25 cellular contexts compared by ENCODE assay signal in the genomic region with DNA sequence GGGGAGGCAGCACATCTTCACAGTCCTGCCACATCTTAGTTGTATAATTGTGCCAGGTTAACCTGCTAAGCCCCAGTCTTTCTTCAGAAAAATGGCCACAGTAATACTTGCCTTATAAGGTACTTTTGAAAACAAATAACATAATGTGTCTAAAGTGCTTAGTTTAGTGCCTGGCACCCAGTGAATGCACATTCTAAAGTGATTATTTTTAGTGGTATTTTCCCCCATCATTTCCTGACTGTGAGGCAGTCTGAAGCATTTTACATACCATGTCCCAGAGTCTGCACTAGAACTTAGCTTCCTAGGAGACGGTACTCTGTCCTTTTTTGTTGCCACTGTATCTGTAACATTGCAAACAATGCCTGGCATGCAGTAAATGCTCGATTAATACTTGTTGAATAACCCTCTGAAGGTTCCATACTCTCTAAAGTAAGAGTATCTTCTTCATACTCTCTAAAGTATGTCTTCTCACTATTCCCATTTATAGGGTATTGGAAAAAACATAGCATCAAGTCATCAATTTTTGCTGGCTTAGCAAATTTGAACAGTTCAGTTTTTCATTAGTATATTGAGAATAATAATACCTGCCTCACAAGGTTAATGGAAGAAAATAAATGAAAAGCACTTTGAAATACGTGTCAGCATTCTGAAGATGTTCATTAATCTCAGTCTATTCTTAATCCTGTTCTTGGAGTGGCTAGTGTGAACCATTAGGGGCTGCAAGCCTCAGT. TPM values are rescaled to one million over a fixed set of nuclear protein-coding genes. Genes with fewer than 3 reads are reported as not detected.
"Had no signal": no experiment of that assay in that cellular context is flagged by ENCODE, and none has a peak within 500 bp of the region (broad histone marks: within the 10 kb centered on the region; RNA-seq: fewer than 3 reads in every experiment).

No MANE protein-coding gene starts in this region.

- H3K4me3 Mint-ChIP-seq: activated CD4-positive, alpha-beta T cell treated with anti-CD3 and anti-CD28 coated beads, Interleukin-2, amount 10 ng/mL, durations not matched to agents 7 days and 5 days; activated CD8-positive, alpha-beta memory T cell treated with anti-CD3 and anti-CD28 coated beads, Interleukin-2, amount 10 ng/mL, durations not matched to agents 7 days and 5 days; activated CD8-positive, alpha-beta T cell treated with anti-CD3 and anti-CD28 coated beads for 36 hours; activated naive CD4-positive, alpha-beta T cell treated with anti-CD3 and anti-CD28 coated beads, Interleukin-2, amount 50 U/mL, for 24 hours; activated T-helper 1 cell treated with anti-CD3 and anti-CD28 coated beads, Interleukin-12 subunit alpha, Interleukin-12 subunit beta, Interleukin-2, Interleukin-4 antibody, amounts not matched to agents 30 ng/mL and 10 ng/mL and 1 ng/mL, durations not matched to agents 14 hours and 24 hours and 36 hours; naive B cell; neural crest cell had no signal

- H3K9me3 ChIP-seq: upper lobe of right lung had no signal

- ATAC-seq: activated CD8-positive, alpha-beta memory T cell treated with anti-CD3 and anti-CD28 coated beads, Interleukin-2, amount 10 ng/mL, durations not matched to agents 7 days and 5 days; activated CD8-positive, alpha-beta T cell treated with anti-CD3 and anti-CD28 coated beads for 36 hours; left lobe of liver; upper lobe of right lung had no signal

- H3K27ac ChIP-seq: upper lobe of right lung, WERI-Rb-1 had no signal

- H3K27ac Mint-ChIP-seq: activated CD4-positive, alpha-beta T cell treated with anti-CD3 and anti-CD28 coated beads, Interleukin-2, amount 10 ng/mL, durations not matched to agents 7 days and 5 days; activated CD8-positive, alpha-beta memory T cell treated with anti-CD3 and anti-CD28 coated beads, Interleukin-2, amount 10 ng/mL, durations not matched to agents 7 days and 5 days; activated CD8-positive, alpha-beta T cell treated with anti-CD3 and anti-CD28 coated beads for 36 hours; activated naive CD4-positive, alpha-beta T cell treated with anti-CD3 and anti-CD28 coated beads, Interleukin-2, amount 50 U/mL, for 24 hours; activated T-helper 1 cell treated with anti-CD3 and anti-CD28 coated beads, Interleukin-12 subunit alpha, Interleukin-12 subunit beta, Interleukin-2, Interleukin-4 antibody, amounts not matched to agents 30 ng/mL and 10 ng/mL and 1 ng/mL, durations not matched to agents 14 hours and 24 hours and 36 hours had no signal

- H3K4me3 ChIP-seq: lung, upper lobe of right lung had no signal

- H3K9me3 Mint-ChIP-seq: activated CD4-positive, alpha-beta T cell treated with anti-CD3 and anti-CD28 coated beads, Interleukin-2, amount 10 ng/mL, durations not matched to agents 7 days and 5 days; activated CD8-positive, alpha-beta T cell treated with anti-CD3 and anti-CD28 coated beads for 36 hours; activated T-helper 1 cell treated with anti-CD3 and anti-CD28 coated beads, Interleukin-12 subunit alpha, Interleukin-12 subunit beta, Interleukin-2, Interleukin-4 antibody, amounts not matched to agents 30 ng/mL and 10 ng/mL and 1 ng/mL, durations not matched to agents 14 hours and 24 hours and 36 hours; neural crest cell had no signal

- H3K36me3 ChIP-seq: upper lobe of right lung, WERI-Rb-1 had no signal

- FAIRE-seq: TTC549 had no signal

- H3K36me3 Mint-ChIP-seq: activated CD8-positive, alpha-beta memory T cell treated with anti-CD3 and anti-CD28 coated beads, Interleukin-2, amount 10 ng/mL, durations not matched to agents 7 days and 5 days; activated naive CD4-positive, alpha-beta T cell treated with anti-CD3 and anti-CD28 coated beads, Interleukin-2, amount 50 U/mL, for 24 hours had no signal

- H3K27me3 ChIP-seq: upper lobe of right lung had no signal

- H3K4me1 Mint-ChIP-seq: activated CD4-positive, alpha-beta T cell treated with anti-CD3 and anti-CD28 coated beads, Interleukin-2, amount 10 ng/mL, durations not matched to agents 7 days and 5 days; activated CD8-positive, alpha-beta memory T cell treated with anti-CD3 and anti-CD28 coated beads, Interleukin-2, amount 10 ng/mL, durations not matched to agents 7 days and 5 days; activated naive CD4-positive, alpha-beta T cell treated with anti-CD3 and anti-CD28 coated beads, Interleukin-2, amount 50 U/mL, for 24 hours; naive B cell; neural crest cell had no signal

- DNase-seq: activated CD4-positive, alpha-beta T cell treated with anti-CD3 and anti-CD28 coated beads, Interleukin-2, amount 10 ng/mL, durations not matched to agents 7 days and 5 days; activated CD4-positive, CD25-positive, alpha-beta regulatory T cell treated with anti-CD3 and anti-CD28 coated beads, Interleukin-2, amount 50 U/mL, for 72 hours; activated CD8-positive, alpha-beta memory T cell treated with anti-CD3 and anti-CD28 coated beads, Interleukin-2, amount 10 ng/mL, durations not matched to agents 7 days and 5 days; activated CD8-positive, alpha-beta T cell treated with anti-CD3 and anti-CD28 coated beads for 36 hours; activated gamma-delta T cell treated with Interleukin-2 at 50 U/mL for 16 hours; activated T-cell treated with anti-CD3 and anti-CD28 coated beads for 4 hours; cerebellar nuclear complex; foreskin fibroblast; naive B cell; occipital lobe; retina; stimulated activated CD4-positive, alpha-beta T cell treated with anti-CD3 and anti-CD28 coated beads, Interleukin-4, amount 100 ng/mL, for 24 hours; stimulated activated naive CD4-positive, alpha-beta T cell treated with Interleukin-2 at 50 U/mL for 16 hours; T-helper 1 cell; upper lobe of right lung; WERI-Rb-1 had no signal

RNA-seq across cellular contexts. Expression of gene FMO3, which starts 43.7 kb away (rescaled TPM):
- total RNA-seq: activated CD4-positive, alpha-beta T cell treated with anti-CD3 and anti-CD28 coated beads, Interleukin-2, amount 10 ng/mL, durations not matched to agents 7 days and 5 days; activated CD8-positive, alpha-beta memory T cell treated with anti-CD3 and anti-CD28 coated beads, Interleukin-2, amount 10 ng/mL, durations not matched to agents 7 days and 5 days; activated CD8-positive, alpha-beta T cell treated with anti-CD3 and anti-CD28 coated beads for 36 hours; activated T-helper 1 cell treated with anti-CD3 and anti-CD28 coated beads, Interleukin-12 subunit alpha, Interleukin-12 subunit beta, Interleukin-2, Interleukin-4 antibody, amounts not matched to agents 30 ng/mL and 10 ng/mL and 1 ng/mL, durations not matched to agents 14 hours and 24 hours and 36 hours; epithelial cell of proximal tubule; glomerular endothelial cell; kidney epithelial cell; neural crest cell; occipital lobe had no signal

RNA-seq across cellular contexts. Expression of gene FMO2, which starts 50.7 kb away (rescaled TPM):
- total RNA-seq: activated CD4-positive, alpha-beta T cell treated with anti-CD3 and anti-CD28 coated beads, Interleukin-2, amount 10 ng/mL, durations not matched to agents 7 days and 5 days; activated CD8-positive, alpha-beta memory T cell treated with anti-CD3 and anti-CD28 coated beads, Interleukin-2, amount 10 ng/mL, durations not matched to agents 7 days and 5 days; activated CD8-positive, alpha-beta T cell treated with anti-CD3 and anti-CD28 coated beads for 36 hours; activated T-helper 1 cell treated with anti-CD3 and anti-CD28 coated beads, Interleukin-12 subunit alpha, Interleukin-12 subunit beta, Interleukin-2, Interleukin-4 antibody, amounts not matched to agents 30 ng/mL and 10 ng/mL and 1 ng/mL, durations not matched to agents 14 hours and 24 hours and 36 hours; epithelial cell of proximal tubule; glomerular endothelial cell; kidney epithelial cell; neural crest cell had no signal
